ENCODE assay signal across 4 cellular contexts in genomic region chr15:26719866-26720265, GRCh38. TPM values are rescaled to one million over a fixed set of nuclear protein-coding genes. Genes with fewer than 3 reads are reported as not detected.
"Had no signal": no experiment of that assay in that cellular context is flagged by ENCODE, and none has a peak within 500 bp of the region (broad histone marks: within the 10 kb centered on the region; RNA-seq: fewer than 3 reads in every experiment).

No MANE protein-coding gene starts in this region.

RNA-seq across cellular contexts. Expression of gene GABRB3, which starts 53.0 kb away (rescaled TPM):
- total RNA-seq: natural killer cell, vagina had no signal
- polyA plus RNA-seq: immature natural killer cell, mammary epithelial cell had no signal
